22 cellular contexts compared by ENCODE assay signal in genomic region chr1:41730806-41731205, GRCh38.
"Had no signal": no experiment of that assay in that cellular context is flagged by ENCODE, and none has a peak within 500 bp of the region (broad histone marks: within the 10 kb centered on the region; RNA-seq: fewer than 3 reads in every experiment).

No MANE protein-coding gene starts in this region.

- H3K9me3 Mint-ChIP-seq: natural killer cell, neural crest cell, type B pancreatic cell had no signal

- H3K27ac Mint-ChIP-seq: progenitor cell of endocrine pancreas, type B pancreatic cell had no signal

- H3K36me3 Mint-ChIP-seq: natural killer cell, type B pancreatic cell had no signal

- H3K4me3 Mint-ChIP-seq: natural killer cell, neural crest cell, type B pancreatic cell had no signal

- ATAC-seq: gastroesophageal sphincter, left lobe of liver, mucosa of descending colon, natural killer cell, pancreas, right cardiac atrium had no signal

- H3K27me3 ChIP-seq: colonic mucosa, dorsolateral prefrontal cortex, gastroesophageal sphincter, pancreas, thyroid gland had no signal

- DNase-seq: colonic mucosa; dorsolateral prefrontal cortex; effector CD8-positive, alpha-beta T cell; glutamatergic neuron; islet precursor cell; mammary epithelial cell; natural killer cell; nucleus accumbens; right cardiac atrium; small intestine; stimulated activated CD4-positive, alpha-beta T cell treated with anti-CD3 and anti-CD28 coated beads, Interleukin-12 subunit alpha, Interleukin-12 subunit beta, amount 100 ng/mL, for 4 hours; stimulated activated CD4-positive, alpha-beta T cell treated with anti-CD3 and anti-CD28 coated beads, Interleukin-2, amount 100 ng/mL, for 48 hours; stimulated activated naive CD4-positive, alpha-beta T cell treated with Interleukin-2 at 50 U/mL for 16 hours; thyroid gland had no signal

- H3K36me3 ChIP-seq: colonic mucosa, gastroesophageal sphincter, pancreas, thyroid gland had no signal

- H3K4me3 ChIP-seq: colonic mucosa, dorsolateral prefrontal cortex, gastroesophageal sphincter, mucosa of descending colon, pancreas, thyroid gland had no signal

- FAIRE-seq: pancreas, small intestine, urothelium cell line had no signal
